8 cellular contexts compared by ENCODE assay signal in the genomic region with DNA sequence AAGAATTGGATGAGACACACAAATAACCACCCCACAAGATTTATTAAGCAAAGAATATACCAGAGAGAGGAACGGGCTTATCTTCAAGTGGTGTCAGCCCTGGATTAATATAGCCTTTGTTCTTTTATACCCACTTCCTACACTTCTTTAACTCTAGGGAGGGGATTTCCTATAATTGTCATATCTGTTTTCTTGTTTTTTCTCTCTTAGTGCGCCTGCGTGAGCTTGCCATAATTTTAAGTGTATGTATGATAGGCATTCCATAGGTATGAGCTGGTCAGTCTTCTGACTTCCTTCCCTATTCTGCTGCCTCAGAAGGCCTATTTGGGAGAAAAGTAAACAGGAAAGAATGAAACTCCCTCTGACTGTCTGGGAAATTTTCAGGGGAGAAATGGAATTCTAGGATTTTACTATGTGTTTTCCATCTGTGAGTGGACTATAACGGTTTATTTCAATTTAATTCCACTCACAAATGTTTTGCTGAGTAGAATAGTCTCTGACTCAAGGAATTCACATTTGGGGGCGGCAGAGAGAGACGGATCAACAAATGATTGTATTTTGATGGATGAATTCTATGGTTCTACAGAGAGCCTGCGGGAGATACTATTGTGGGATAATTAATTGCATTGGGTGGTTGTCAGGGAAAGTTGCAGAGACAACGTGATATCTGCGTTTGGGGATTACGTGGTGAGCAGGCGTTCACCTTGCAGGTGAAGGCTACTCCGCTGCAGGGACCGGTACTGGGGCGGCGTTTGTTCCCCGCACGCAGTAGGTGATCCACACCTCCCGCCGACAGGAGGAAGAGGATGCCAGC. TPM values are rescaled to one million over a fixed set of nuclear protein-coding genes. Genes with fewer than 3 reads are reported as not detected.
DNase-seq lines count a peak whose midpoint lies in the region; ATAC-seq and TF ChIP-seq lines count a peak whose summit lies in the region.

No MANE protein-coding gene starts in this region.

- no peaks in the 10 kb centered on the region for H3K36me3 ChIP-seq in colonic mucosa

- no peak for TF ChIP-seq CTCF in colonic mucosa (IDR thresholded peaks at IDR 0.05)

- peak overlapping the region; percentile 97 for H3K27ac ChIP-seq in colonic mucosa

- intact Hi-C loops in colonic mucosa (cut with DNase I), result loop anchor here (5.0 kb wide), 2 partner anchors 354 to 594 kb away; no protein-coding TSS in a partner anchor

- no peaks in the 10 kb centered on the region for H3K27me3 ChIP-seq in colonic mucosa

- no peaks in the 10 kb centered on the region for H3K9me3 ChIP-seq in colonic mucosa

- peak; percentile 14 for ATAC-seq in HG03439 (IDR thresholded peaks at IDR 0.05; ENCODE audit: unreplicated experiment)

- H3K4me3 ChIP-seq in colonic mucosa, result peak overlapping the region; percentile 74

- peak; percentile 21 for DNase-seq in activated CD8-positive, alpha-beta memory T cell treated with anti-CD3 and anti-CD28 coated beads, Interleukin-2, amount 50 U/mL, for 4 hours
- no peak for DNase-seq in activated CD8-positive, alpha-beta memory T cell treated with anti-CD3 and anti-CD28 coated beads for 24 hours
- DNase-seq in T-helper 9 cell (peak; percentile 33), colonic mucosa (peak; percentile 27), medulla oblongata (ENCODE audit: extremely low spot score) (peak; percentile 35), ureter (ENCODE audit: low spot score) (no peak)
- DNase-seq in stimulated activated naive CD4-positive, alpha-beta T cell treated with Interleukin-2 at 50 U/mL for 16 hours (lab: John Stamatoyannopoulos, UW), result peak; percentile 23

- peak overlapping the region; percentile 21 to 89 for H3K9ac ChIP-seq in colonic mucosa (ENCODE audit: low read depth in 2 of 2, low read length in 2 of 2)

- no peaks in the 10 kb centered on the region for H3K4me1 ChIP-seq in colonic mucosa

RNA-seq across cellular contexts. Expression of gene CEP135, which starts 0.6 kb away (rescaled TPM):
- 1 to 10 TPM; 4.0 to 7.3 TPM for total RNA-seq in colonic mucosa
- 10.3 TPM for total RNA-seq in ureter

Comparison
In these comparisons a context has a peak if more than half of its experiments do, and no peak if none do; other contexts are left out.
1. DNase-seq: peak in activated CD8-positive, alpha-beta memory T cell treated with anti-CD3 and anti-CD28 coated beads, Interleukin-2, amount 50 U/mL, for 4 hours (single experiment), T-helper 9 cell (single experiment), colonic mucosa (single experiment), medulla oblongata (single experiment) and stimulated activated naive CD4-positive, alpha-beta T cell treated with Interleukin-2 at 50 U/mL for 16 hours (single experiment); none in activated CD8-positive, alpha-beta memory T cell treated with anti-CD3 and anti-CD28 coated beads for 24 hours (single experiment) and ureter (single experiment).